In genomic region chrX:104105330-104105729, GRCh38 we compare ENCODE assay signal across 13 cellular contexts. TPM values are rescaled to one million over a fixed set of nuclear protein-coding genes. Genes with fewer than 3 reads are reported as not detected.
DNase-seq lines count a peak whose midpoint lies in the region; ATAC-seq, FAIRE-seq and TF ChIP-seq lines count a peak whose summit lies in the region.
"Had no signal": no experiment of that assay in that cellular context is flagged by ENCODE, and none has a peak within 500 bp of the region (broad histone marks: within the 10 kb centered on the region; RNA-seq: fewer than 3 reads in every experiment).

No MANE protein-coding gene starts in this region.

- H3K9ac ChIP-seq in BLaER1 (no peak overlapping the region), IMR-90 (ENCODE audit: low read depth, low read length) (no peak overlapping the region)

- in situ Hi-C loops in IMR-90 (cut with MboI; ENCODE audit: low sequenced_read_pairs) = loop anchor here (25.0 kb wide), 1 partner anchor 268 kb away; the partner anchor contains the start of gene RAB9B

- TF ChIP-seq POLR2A in IMR-90 (IDR thresholded peaks at IDR 0.05; ENCODE audit: low read depth, low read length) = no peak

- POLR2A ChIA-PET in IMR-90 (lab: Charles Lee; ENCODE audit: unreplicated experiment) = no interaction called here

- BruUV-seq in IMR-90 (replicated peaks; lab: Mats Ljungman, UMichigan) = no TSS peak

- no peak overlapping the region for H2BK20ac ChIP-seq in IMR-90 (ENCODE audit: low read depth, low read length)

- H3K4me1 ChIP-seq in BLaER1 = peaks cover 21% of the 10 kb centered on the region
- H3K4me1 ChIP-seq in IMR-90 (ENCODE audit: control insufficient read depth, insufficient read depth, low read length) = no peaks in the 10 kb centered on the region
- H3K4me1 ChIP-seq: HAP-1 had no signal

- H3K9me3 ChIP-seq in BLaER1 = no peaks in the 10 kb centered on the region
- H3K9me3 ChIP-seq in IMR-90 (ENCODE audit: control insufficient read depth, insufficient read depth, low read length) = no peaks in the 10 kb centered on the region
- H3K9me3 ChIP-seq: HAP-1 had no signal

- H3K4me3 ChIP-seq in BLaER1 = no peak overlapping the region
- H3K4me3 ChIP-seq in IMR-90 (ENCODE audit: insufficient read depth, low read depth, low read length) = no peak overlapping the region
- H3K4me3 ChIP-seq: HAP-1 had no signal

- H2AFZ ChIP-seq in IMR-90 (replicated peaks; ENCODE audit: low read length, poor library complexity) = no peak overlapping the region

- no peaks in the 10 kb centered on the region; the same call in 1 of the 2 replicates for H3K9me1 ChIP-seq in IMR-90 (ENCODE audit: insufficient read depth, low read length)

- TF ChIP-seq CTCF in IMR-90 (conservative IDR thresholded peaks at IDR 0.05; ENCODE audit: low read depth, low read length) = no peak
- no peak for TF ChIP-seq CTCF in chondrocyte (IDR thresholded peaks at IDR 0.05)

- H3K27ac Mint-ChIP-seq in chondrocyte (ENCODE audit: unreplicated experiment) = no peak overlapping the region

- ATAC-seq in IMR-90 (ENCODE audit: low read depth) = no peak
- ATAC-seq: CD8-positive, alpha-beta T cell had no signal

- H4K20me1 ChIP-seq in BLaER1 = no peaks in the 10 kb centered on the region
- H4K20me1 ChIP-seq in IMR-90 (ENCODE audit: insufficient read depth, low read length) = no peaks in the 10 kb centered on the region

- WGBS in IMR-90 (ENCODE audit: extremely low coverage in 2 of 2, insufficient read length in 1 of 2), 2 experiments = no CpG with 5 or more reads among the region's 4 CpGs

- peak; percentile 82 for FAIRE-seq in colon (lab: Jason Lieb, UNC)
- FAIRE-seq: A204.1 had no signal

- no peaks in the 10 kb centered on the region for H3K36me3 ChIP-seq in BLaER1
- H3K36me3 ChIP-seq in IMR-90 (ENCODE audit: control insufficient read depth, insufficient read depth, low read length) = no peaks in the 10 kb centered on the region
- H3K36me3 ChIP-seq: HAP-1 had no signal

- H3K14ac ChIP-seq in IMR-90 (replicated peaks; ENCODE audit: low read depth, low read length) = no peak overlapping the region

- no peak overlapping the region for H2BK15ac ChIP-seq in IMR-90 (ENCODE audit: low read depth, low read length)

- no peak overlapping the region for H4K91ac ChIP-seq in IMR-90 (ENCODE audit: insufficient read depth, low read depth, low read length)

- H3K4me3 Mint-ChIP-seq in chondrocyte (ENCODE audit: unreplicated experiment) = no peak overlapping the region
- H3K4me3 Mint-ChIP-seq: CD8-positive, alpha-beta T cell had no signal

- no peak overlapping the region for H2BK5ac ChIP-seq in IMR-90 (ENCODE audit: low read depth, low read length, poor library complexity, severe bottlenecking)

- intact Hi-C loops in IMR-90 (cut with micrococcal nuclease) = no loop called here

- H3K56ac ChIP-seq in IMR-90 (ENCODE audit: extremely low read depth, insufficient read depth, low read length) = no peak overlapping the region

- H3K27me3 Mint-ChIP-seq in chondrocyte (ENCODE audit: low read depth) = no peaks in the 10 kb centered on the region

- H3K27ac ChIP-seq in BLaER1 (no peak overlapping the region), IMR-90 (ENCODE audit: insufficient read depth, low read length) (no peak overlapping the region)

- H2BK120ac ChIP-seq in IMR-90 (ENCODE audit: low read depth, low read length) = no peak overlapping the region

- dilution Hi-C loops in IMR-90 (cut with HindIII; ENCODE audit: low sequenced_read_pairs, unreplicated experiment) = no loop called here

- no peak overlapping the region for H3K4ac ChIP-seq in IMR-90 (ENCODE audit: low read depth, low read length)

- no peak for TF ChIP-seq RAD21 in IMR-90 (IDR thresholded peaks at IDR 0.05; ENCODE audit: low read length)

- H3K4me2 ChIP-seq in BLaER1 (peak overlapping the region; percentile 73), IMR-90 (ENCODE audit: low read depth, low read length) (no peak overlapping the region)

- no peak overlapping the region for H2AK5ac ChIP-seq in IMR-90 (ENCODE audit: low read depth, low read length)

- H3K36me3 Mint-ChIP-seq in chondrocyte (ENCODE audit: low read depth) = no peaks in the 10 kb centered on the region

- H4K5ac ChIP-seq in IMR-90 (ENCODE audit: low read depth, low read length) = no peak overlapping the region

- no peak overlapping the region for H4K8ac ChIP-seq in IMR-90 (ENCODE audit: low read depth in 2 of 2, low read length in 2 of 2)

- H3K4me1 Mint-ChIP-seq in chondrocyte (ENCODE audit: low read depth) = no peaks in the 10 kb centered on the region

- CTCF ChIA-PET in IMR-90 (lab: Yijun Ruan, JAX) = no interaction called here

- DNase-seq in IMR-90 (no peak), chondrocyte (ENCODE audit: low spot score) (no peak), T-helper 1 cell (no peak), cortex of kidney (lab: John Stamatoyannopoulos, UW) (no peak)
- DNase-seq: AML-193; Calu3; CD8-positive, alpha-beta T cell; DMS79 treated with DMSO at 0.1 percent for 48 hours; GF-D8 had no signal

- no peak overlapping the region for H3K23ac ChIP-seq in IMR-90 (ENCODE audit: low read depth, low read length)

- no peaks in the 10 kb centered on the region for H3K9me3 Mint-ChIP-seq in chondrocyte (ENCODE audit: low read depth)
- H3K9me3 Mint-ChIP-seq: CD8-positive, alpha-beta T cell had no signal

- no peaks in the 10 kb centered on the region for H3K79me1 ChIP-seq in IMR-90 (ENCODE audit: low read depth in 1 of 2, low read length in 2 of 2)

- H3K27me3 ChIP-seq in BLaER1 (no peaks in the 10 kb centered on the region), IMR-90 (ENCODE audit: control insufficient read depth, insufficient read depth, low read length) (peaks cover 9% of the 10 kb centered on the region; the same call in 1 of the 2 replicates)

- H2AK9ac ChIP-seq in IMR-90 (replicated peaks; ENCODE audit: low read depth, low read length, poor library complexity) = no peak overlapping the region

- H3K18ac ChIP-seq in IMR-90 (ENCODE audit: low read depth, low read length) = no peak overlapping the region

TF ChIP-seq in IMR-90, 13 proteins besides CTCF, POLR2A, EP300 and RAD21:
- peak; percentile 99 for TF ChIP-seq MAFK (IDR thresholded peaks at IDR 0.05; ENCODE audit: low read depth, low read length)
- no peak for TF ChIP-seq BHLHE40 (IDR thresholded peaks at IDR 0.05; ENCODE audit: low read depth, low read length)

RNA-seq across cellular contexts. Expression of gene ZCCHC18, which starts 7.0 kb away (rescaled TPM):
- total RNA-seq in IMR-90 (2012; rRNA removed) = 0.36 and 0.83 TPM in 2 replicates
- polyA plus RNA-seq in IMR-90 (2012; rRNA removed) = 1.1 and 1.5 TPM in 2 replicates
- 0.53 and 0.99 TPM in 2 replicates for polyA plus RNA-seq in IMR-90 (2012; cell fraction: cytosol; rRNA removed)
- polyA plus RNA-seq in IMR-90 (2012; cell fraction: nucleus; rRNA removed; ENCODE audit: low replicate concordance) = 1.5 and 6.3 TPM in 2 replicates
- 1.9 to 6.8 TPM (median 5.0 TPM) in 3 replicates for total RNA-seq in chondrocyte

RNA-seq across cellular contexts. Expression of gene TMSB15C, which starts 29.3 kb away (rescaled TPM):
- total RNA-seq in IMR-90 (2012; rRNA removed) (2.0 and 5.8 TPM in 2 replicates), chondrocyte (3.4 to 4.5 TPM (median 4.3 TPM) in 3 replicates)
- polyA plus RNA-seq in IMR-90 (2012; rRNA removed) = 1.9 and 2.1 TPM in 2 replicates
- 0.52 and 0.88 TPM in 2 replicates for polyA plus RNA-seq in IMR-90 (2012; cell fraction: cytosol; rRNA removed)
- polyA plus RNA-seq in IMR-90 (2012; cell fraction: nucleus; rRNA removed; ENCODE audit: low replicate concordance) = 1.3 and 7.3 TPM in 2 replicates

RNA-seq across cellular contexts. Expression of gene SLC25A53, which starts 51.5 kb away (rescaled TPM):
- 5.8 and 5.9 TPM in 2 replicates for total RNA-seq in IMR-90 (2012; rRNA removed)
- polyA plus RNA-seq in IMR-90 (2012; rRNA removed) = 3.7 and 4.4 TPM in 2 replicates
- polyA plus RNA-seq in IMR-90 (2012; cell fraction: cytosol; rRNA removed) = 2.1 and 2.4 TPM in 2 replicates
- polyA plus RNA-seq in IMR-90 (2012; cell fraction: nucleus; rRNA removed; ENCODE audit: low replicate concordance) = 1.5 and 3.2 TPM in 2 replicates
- 3.4 to 4.9 TPM (median 4.4 TPM) in 3 replicates for total RNA-seq in chondrocyte
